10 cellular contexts compared by ENCODE assay signal in genomic region chr22:36155702-36156101, GRCh38. TPM values are rescaled to one million over a fixed set of nuclear protein-coding genes. Genes with fewer than 3 reads are reported as not detected.
DNase-seq lines count a peak whose midpoint lies in the region; ATAC-seq and TF ChIP-seq lines count a peak whose summit lies in the region.
"Had no signal": no experiment of that assay in that cellular context is flagged by ENCODE, and none has a peak within 500 bp of the region (broad histone marks: within the 10 kb centered on the region; RNA-seq: fewer than 3 reads in every experiment).

No MANE protein-coding gene starts in this region.

- H3K27ac ChIP-seq in testis (peak overlapping the region; percentile 90), trophoblast cell (ENCODE audit: low read depth, low read length) (no peak overlapping the region)
- H3K27ac ChIP-seq: 22Rv1 had no signal

- peak overlapping the region; percentile 89 for H3K27ac Mint-ChIP-seq in T-helper 1 cell treated with Interleukin-12 subunit alpha and Interleukin-12 subunit beta and Interleukin-4 antibody, amounts not matched to agents 30 μg/mL and 1 μg/mL, for 36 hours
- H3K27ac Mint-ChIP-seq in effector memory CD8-positive, alpha-beta T cell: peak overlapping the region; percentile 96 to 98

- WGBS in testis, 2 donors: 16 to 44% methylated on average over 6 to 7 of the region's 7 CpGs
- WGBS in trophoblast cell (ENCODE audit: extremely low coverage, insufficient coverage, insufficient read length): no CpG with 5 or more reads among the region's 7 CpGs

- peak overlapping the region; percentile 93 for H3K4me3 Mint-ChIP-seq in T-helper 1 cell treated with Interleukin-12 subunit alpha and Interleukin-12 subunit beta and Interleukin-4 antibody, amounts not matched to agents 30 μg/mL and 1 μg/mL, for 36 hours
- H3K4me3 Mint-ChIP-seq in effector memory CD8-positive, alpha-beta T cell: peak overlapping the region; percentile 96 to 99

- no peak overlapping the region for H3K4ac ChIP-seq in trophoblast cell (ENCODE audit: low read depth, low read length)

- no peaks in the 10 kb centered on the region for H3K79me1 ChIP-seq in trophoblast cell (ENCODE audit: low read length)

- H2BK120ac ChIP-seq in trophoblast cell (ENCODE audit: insufficient read depth, low read length, poor library complexity): no peak overlapping the region

- no peaks in the 10 kb centered on the region for H3K9me3 ChIP-seq in mucosa of descending colon
- H3K9me3 ChIP-seq in testis: no peaks in the 10 kb centered on the region
- H3K9me3 ChIP-seq in trophoblast cell (ENCODE audit: insufficient read depth, low read depth, low read length): peaks cover 1% of the 10 kb centered on the region

- no peak overlapping the region for H4K91ac ChIP-seq in trophoblast cell (ENCODE audit: low read depth, low read length)

- H4K12ac ChIP-seq in trophoblast cell (ENCODE audit: low read depth, low read length): no peak overlapping the region

- no peak overlapping the region for H2AK5ac ChIP-seq in trophoblast cell (ENCODE audit: low read length)

- no peak for DNase-seq in T-helper 1 cell
- no peak for DNase-seq in effector memory CD8-positive, alpha-beta T cell
- peak in 2 of 3 donors; percentile 35 to 45 for DNase-seq in mucosa of descending colon
- DNase-seq in testis: peak; percentile 76
- DNase-seq in NCI-H1930 (lab: John Stamatoyannopoulos, UW): no peak
- no peak for DNase-seq in trophoblast cell
- DNase-seq: NCI-H510A had no signal

- TF ChIP-seq CTCF in mucosa of descending colon (IDR thresholded peaks at IDR 0.05) (no peak), testis (IDR thresholded peaks at IDR 0.05) (no peak)

- H2BK5ac ChIP-seq in trophoblast cell (ENCODE audit: low read depth, low read length, poor library complexity): no peak overlapping the region

- H3K9me3 Mint-ChIP-seq in T-helper 1 cell treated with Interleukin-12 subunit alpha and Interleukin-12 subunit beta and Interleukin-4 antibody, amounts not matched to agents 30 μg/mL and 1 μg/mL, for 36 hours: peaks cover 8% of the 10 kb centered on the region
- no peaks in the 10 kb centered on the region for H3K9me3 Mint-ChIP-seq in effector memory CD8-positive, alpha-beta T cell

- H3K9ac ChIP-seq in trophoblast cell (ENCODE audit: low read length): no peak overlapping the region

- no peak for TF ChIP-seq POLR2A in testis (IDR thresholded peaks at IDR 0.05)

- H3K36me3 ChIP-seq in mucosa of descending colon (ENCODE audit: low read depth): no peaks in the 10 kb centered on the region
- H3K36me3 ChIP-seq in testis (ENCODE audit: low read depth, missing control alignments): no peaks in the 10 kb centered on the region
- no peaks in the 10 kb centered on the region for H3K36me3 ChIP-seq in trophoblast cell (ENCODE audit: control insufficient read depth in 1 of 2, insufficient read depth in 2 of 2, low read length in 2 of 2)

- no peak overlapping the region for H4K8ac ChIP-seq in trophoblast cell (ENCODE audit: low read depth, low read length)

- no peak overlapping the region for H3K18ac ChIP-seq in trophoblast cell (ENCODE audit: low read length)

- intact Hi-C loops in mucosa of descending colon (cut with DNase I, micrococcal nuclease): no loop called here
- intact Hi-C loops in testis (cut with DNase I; ENCODE audit: low total_unique reads): no loop called here

- H3K4me1 ChIP-seq in mucosa of descending colon (ENCODE audit: low read depth) (peaks cover 8% of the 10 kb centered on the region), testis (peaks cover 39% of the 10 kb centered on the region), trophoblast cell (ENCODE audit: control insufficient read depth in 1 of 2, insufficient read depth in 2 of 2, low read length in 2 of 2) (peaks cover 4% of the 10 kb centered on the region in 2 experiments)

- H3K4me3 ChIP-seq in mucosa of descending colon (no peak overlapping the region), testis (no peak overlapping the region), trophoblast cell (ENCODE audit: low read depth, low read length) (no peak overlapping the region)

- no peaks in the 10 kb centered on the region for H3K27me3 Mint-ChIP-seq in T-helper 1 cell treated with Interleukin-12 subunit alpha and Interleukin-12 subunit beta and Interleukin-4 antibody, amounts not matched to agents 30 μg/mL and 1 μg/mL, for 36 hours (ENCODE audit: low read depth)
- H3K27me3 Mint-ChIP-seq in effector memory CD8-positive, alpha-beta T cell: no peaks in the 10 kb centered on the region

- no peak overlapping the region for H2BK12ac ChIP-seq in trophoblast cell (ENCODE audit: low read length)

- H3K14ac ChIP-seq in trophoblast cell (ENCODE audit: low read length): no peak overlapping the region

- H3K27me3 ChIP-seq in testis: no peaks in the 10 kb centered on the region
- H3K27me3 ChIP-seq in trophoblast cell (ENCODE audit: insufficient read depth, low read length): no peaks in the 10 kb centered on the region

- H3K4me2 ChIP-seq in trophoblast cell (ENCODE audit: low read length): no peak overlapping the region

- H3K36me3 Mint-ChIP-seq in T-helper 1 cell treated with Interleukin-12 subunit alpha and Interleukin-12 subunit beta and Interleukin-4 antibody, amounts not matched to agents 30 μg/mL and 1 μg/mL, for 36 hours (ENCODE audit: low read depth): peaks cover 72% of the 10 kb centered on the region
- peaks cover 84% of the 10 kb centered on the region for H3K36me3 Mint-ChIP-seq in effector memory CD8-positive, alpha-beta T cell (ENCODE audit: insufficient read depth)

- H3K23ac ChIP-seq in trophoblast cell (ENCODE audit: low read length): no peak overlapping the region

- ATAC-seq in effector memory CD8-positive, alpha-beta T cell (replicated peaks): no peak
- ATAC-seq in mucosa of descending colon (peak; percentile 18), HG02970 (IDR thresholded peaks at IDR 0.05; ENCODE audit: low FRiP score, unreplicated experiment) (no peak)

- H3K79me2 ChIP-seq in trophoblast cell (ENCODE audit: control insufficient read depth, insufficient read depth, low read length, poor library complexity): no peaks in the 10 kb centered on the region

- no peak overlapping the region for H2AFZ ChIP-seq in trophoblast cell (ENCODE audit: insufficient read depth, low read length, poor library complexity)

- H3K4me1 Mint-ChIP-seq in T-helper 1 cell treated with Interleukin-12 subunit alpha and Interleukin-12 subunit beta and Interleukin-4 antibody, amounts not matched to agents 30 μg/mL and 1 μg/mL, for 36 hours (ENCODE audit: low read depth): peaks cover 77% of the 10 kb centered on the region
- H3K4me1 Mint-ChIP-seq in effector memory CD8-positive, alpha-beta T cell (ENCODE audit: low read depth in 2 of 2): peaks cover 76 to 93% of the 10 kb centered on the region in 2 donors

RNA-seq across cellular contexts. Expression of gene APOL3, which starts 4.9 kb away (rescaled TPM):
- 10 to 100 TPM; 11.4 to 29.3 (median 20.5) TPM for total RNA-seq in mucosa of descending colon
- 10 to 100 TPM; 10.6 to 13.6 TPM for total RNA-seq in testis
- 20.9 TPM for polyA plus RNA-seq in testis (ENCODE audit: insufficient read depth, low read depth, low replicate concordance)
- polyA plus RNA-seq in trophoblast cell (2013): not detected in 2 replicates

RNA-seq across cellular contexts. Expression of gene APOL4, which starts 45.9 kb away (rescaled TPM):
- total RNA-seq in mucosa of descending colon: 1 to 10 TPM; 1.7 to 4.3 (median 2.7) TPM
- total RNA-seq in testis: 1 to 10 TPM in 1 of 2 donors, under 1 TPM in 1; 0.55 to 4.3 TPM
- 4.3 TPM for polyA plus RNA-seq in testis (ENCODE audit: insufficient read depth, low read depth, low replicate concordance)
- 0.39 and 0.45 TPM in 2 replicates for polyA plus RNA-seq in trophoblast cell (2013)

Comparison
In these comparisons a context has a peak if more than half of its experiments do, and no peak if none do; other contexts are left out.
1. DNase-seq: peak in mucosa of descending colon (2 of 3) and testis (single experiment); none in T-helper 1 cell (0 of 5), effector memory CD8-positive, alpha-beta T cell (0 of 3), NCI-H1930 (0 of 2) and trophoblast cell (0 of 2).